Comparison of ENCODE assay signal across 7 cellular contexts in genomic region chr10:28302012-28302667, GRCh38. TPM values are rescaled to one million over a fixed set of nuclear protein-coding genes. Genes with fewer than 3 reads are reported as not detected.
A peak's percentile ranks its signal among the peaks of the same experiment; 100 is the strongest.
DNase-seq lines count a peak whose midpoint lies in the region; ATAC-seq, FAIRE-seq and TF ChIP-seq lines count a peak whose summit lies in the region.

No MANE protein-coding gene starts in this region.

- H3K4me1 ChIP-seq in KMS-11 (ENCODE audit: low read depth, poor library complexity, severe bottlenecking) (peaks cover 12% of the 10 kb centered on the region), astrocyte (ENCODE audit: insufficient read depth, low read length) (peaks cover 7% of the 10 kb centered on the region)

- peak overlapping the region; percentile 7 for H3K4me3 ChIP-seq in KMS-11 (IDR thresholded peaks at IDR 0.05; ENCODE audit: insufficient read depth, low read depth, low read length)
- H3K4me3 ChIP-seq in astrocyte (ENCODE audit: insufficient read depth, low read depth, low read length): peak overlapping the region; percentile 67

- no peaks in the 10 kb centered on the region for H3K79me2 ChIP-seq in KMS-11 (ENCODE audit: insufficient read depth, low read depth)
- no peaks in the 10 kb centered on the region for H3K79me2 ChIP-seq in astrocyte (ENCODE audit: insufficient read depth, low read length)

- H3K9me3 Mint-ChIP-seq in astrocyte (ENCODE audit: unreplicated experiment): no peaks in the 10 kb centered on the region

- H3K4me2 ChIP-seq in KMS-11 (peak overlapping the region; percentile 82), astrocyte (ENCODE audit: low read length) (peak overlapping the region; percentile 89)

- peak overlapping the region; percentile 41; the same call in 1 of the 2 replicates for H3K9ac ChIP-seq in KMS-11
- H3K9ac ChIP-seq in astrocyte (ENCODE audit: low read length): peak overlapping the region; percentile 80

- no peak overlapping the region for H3K27ac ChIP-seq in KMS-11
- H3K27ac ChIP-seq in astrocyte (ENCODE audit: low read depth, low read length): no peak overlapping the region

- H4K20me1 ChIP-seq in KMS-11 (ENCODE audit: insufficient read depth): no peaks in the 10 kb centered on the region
- no peaks in the 10 kb centered on the region for H4K20me1 ChIP-seq in astrocyte (ENCODE audit: insufficient read depth, low read length)

- no peaks in the 10 kb centered on the region for H3K9me3 ChIP-seq in astrocyte (ENCODE audit: insufficient read depth, low read depth, low read length)

- H3K36me3 ChIP-seq in KMS-11 (ENCODE audit: insufficient read depth) (no peaks in the 10 kb centered on the region), astrocyte (ENCODE audit: insufficient read depth, low read length) (no peaks in the 10 kb centered on the region)

- H3K27ac Mint-ChIP-seq in astrocyte (ENCODE audit: unreplicated experiment): no peak overlapping the region

- no peaks in the 10 kb centered on the region for H3K36me3 Mint-ChIP-seq in astrocyte (ENCODE audit: low read depth, unreplicated experiment)

- peak; percentile 0 for ATAC-seq in GM19397 (IDR thresholded peaks at IDR 0.05; ENCODE audit: unreplicated experiment)

- TF ChIP-seq CTCF in KMS-11 (conservative IDR thresholded peaks at IDR 0.05; ENCODE audit: low read depth, low read length) (no peak), astrocyte (IDR thresholded peaks at IDR 0.05; ENCODE audit: insufficient read depth, low read depth, low read length) (no peak)

- H3K27me3 ChIP-seq in KMS-11 (ENCODE audit: insufficient read depth, low read depth): no peaks in the 10 kb centered on the region; the same call in 1 of the 2 replicates
- peaks cover 30% of the 10 kb centered on the region for H3K27me3 ChIP-seq in astrocyte (ENCODE audit: insufficient read depth, low read length)

- peak overlapping the region; percentile 87 for H3K4me3 Mint-ChIP-seq in astrocyte (ENCODE audit: unreplicated experiment)

- FAIRE-seq in astrocyte (lab: Jason Lieb, UNC): no peak

- peak overlapping the region; percentile 56 for H2AFZ ChIP-seq in KMS-11 (ENCODE audit: low read depth)
- H2AFZ ChIP-seq in astrocyte (ENCODE audit: low read depth, low read length): no peak overlapping the region

- H3K4me1 Mint-ChIP-seq in astrocyte (ENCODE audit: low read depth, unreplicated experiment): peaks cover 10% of the 10 kb centered on the region

- H3K27me3 Mint-ChIP-seq in astrocyte (ENCODE audit: low read depth, unreplicated experiment): peaks cover 18% of the 10 kb centered on the region

- DNase-seq in astrocyte (ENCODE audit: low read depth) (no peak), kidney glomerular epithelial cell (lab: John Stamatoyannopoulos, UW) (peak; percentile 22), stromal cell of bone marrow (ENCODE audit: low read depth) (peak; percentile 16), CD1c-positive myeloid dendritic cell (ENCODE audit: extremely low spot score) (no peak), COR-L47 (lab: John Stamatoyannopoulos, UW) (no peak)

RNA-seq across cellular contexts. Expression of gene MPP7, which starts 0.7 kb away (rescaled TPM):
- 6.9 and 7.1 TPM in 2 replicates for total RNA-seq in astrocyte

Comparison
In these comparisons a context has a peak if more than half of its experiments do, and no peak if none do; other contexts are left out.
1. DNase-seq: peak in kidney glomerular epithelial cell (single experiment) and stromal cell of bone marrow (single experiment); none in astrocyte (single experiment), CD1c-positive myeloid dendritic cell (single experiment) and COR-L47 (single experiment).